12 cellular contexts compared by ENCODE assay signal in genomic region chr4:54660145-54660535, GRCh38. TPM values are rescaled to one million over a fixed set of nuclear protein-coding genes. Genes with fewer than 3 reads are reported as not detected.
DNase-seq lines count a peak whose midpoint lies in the region; ATAC-seq and TF ChIP-seq lines count a peak whose summit lies in the region.
"Had no signal": no experiment of that assay in that cellular context is flagged by ENCODE, and none has a peak within 500 bp of the region (broad histone marks: within the 10 kb centered on the region; RNA-seq: fewer than 3 reads in every experiment).

No MANE protein-coding gene starts in this region.

- no peak overlapping the region for H4K91ac ChIP-seq in mesenchymal stem cell (ENCODE audit: low read length)

- peaks cover 39% of the 10 kb centered on the region for H3K4me1 Mint-ChIP-seq in GM23338
- peaks cover 6% of the 10 kb centered on the region for H3K4me1 Mint-ChIP-seq in activated T-helper 1 cell treated with anti-CD3 and anti-CD28 coated beads, Interleukin-12 subunit alpha, Interleukin-12 subunit beta, Interleukin-2, Interleukin-4 antibody, amounts not matched to agents 30 ng/mL and 10 ng/mL and 1 ng/mL, durations not matched to agents 14 hours and 24 hours and 36 hours (ENCODE audit: low read depth)

- H3K4me2 ChIP-seq in GM23338 (peak overlapping the region; percentile 100), mesenchymal stem cell (ENCODE audit: low read length, poor library complexity, severe bottlenecking) (no peak overlapping the region)

- peaks cover 45% of the 10 kb centered on the region for H3K27me3 Mint-ChIP-seq in GM23338 (ENCODE audit: insufficient read depth, low read depth, poor library complexity)
- H3K27me3 Mint-ChIP-seq in activated T-helper 1 cell treated with anti-CD3 and anti-CD28 coated beads, Interleukin-12 subunit alpha, Interleukin-12 subunit beta, Interleukin-2, Interleukin-4 antibody, amounts not matched to agents 30 ng/mL and 10 ng/mL and 1 ng/mL, durations not matched to agents 14 hours and 24 hours and 36 hours (ENCODE audit: insufficient read depth) = peaks cover 67% of the 10 kb centered on the region

- no peak overlapping the region for H2AK5ac ChIP-seq in mesenchymal stem cell (ENCODE audit: low read length, severe bottlenecking)

- peaks cover 46% of the 10 kb centered on the region for H3K27me3 ChIP-seq in GM23338 (ENCODE audit: insufficient read depth)
- no peaks in the 10 kb centered on the region for H3K27me3 ChIP-seq in brain microvascular endothelial cell (replicated peaks)
- peaks cover 29 to 32% of the 10 kb centered on the region in 2 experiments for H3K27me3 ChIP-seq in mesenchymal stem cell (ENCODE audit: control insufficient read depth in 1 of 2, insufficient read depth in 1 of 2, low read length in 2 of 2)

- H2BK12ac ChIP-seq in mesenchymal stem cell (ENCODE audit: low read length in 2 of 2) = no peak overlapping the region

- intact Hi-C loops in activated T-helper 1 cell treated with anti-CD3 and anti-CD28 coated beads, Interleukin-12 subunit alpha, Interleukin-12 subunit beta, Interleukin-2, Interleukin-4 antibody, amounts not matched to agents 30 ng/mL and 10 ng/mL and 1 ng/mL, durations not matched to agents 14 hours and 24 hours and 36 hours (cut with micrococcal nuclease) = no loop called here

- in situ Hi-C loops in brain microvascular endothelial cell (cut with HindIII; ENCODE audit: low pct_ligation_motif_present, low sequenced_read_pairs) = no loop called here

- H3K23ac ChIP-seq in mesenchymal stem cell (ENCODE audit: low read length in 2 of 2) = no peak overlapping the region

- no peak overlapping the region for H3K27ac Mint-ChIP-seq in GM23338
- H3K27ac Mint-ChIP-seq in activated T-helper 1 cell treated with anti-CD3 and anti-CD28 coated beads, Interleukin-12 subunit alpha, Interleukin-12 subunit beta, Interleukin-2, Interleukin-4 antibody, amounts not matched to agents 30 ng/mL and 10 ng/mL and 1 ng/mL, durations not matched to agents 14 hours and 24 hours and 36 hours = no peak overlapping the region

- no peaks in the 10 kb centered on the region for H3K36me3 ChIP-seq in GM23338 (ENCODE audit: insufficient read depth)
- no peaks in the 10 kb centered on the region for H3K36me3 ChIP-seq in brain microvascular endothelial cell (replicated peaks)
- no peaks in the 10 kb centered on the region for H3K36me3 ChIP-seq in mesenchymal stem cell (ENCODE audit: control insufficient read depth in 1 of 2, insufficient read depth in 2 of 2, low read depth in 1 of 2, low read length in 2 of 2)
- H3K36me3 ChIP-seq: right lobe of liver had no signal

- H3K4me3 ChIP-seq in AG10803 (ENCODE audit: low read length) (0 out of 2 replicates have a peak overlapping the region, but pooled peaks have one; percentile 70), GM23338 (peak overlapping the region; percentile 96), brain microvascular endothelial cell (ENCODE audit: low read depth, low read length) (no peak overlapping the region), mesenchymal stem cell (ENCODE audit: insufficient read depth in 1 of 2, low read depth in 1 of 2, low read length in 2 of 2) (peak overlapping the region in 1 of 2 experiments; percentile 85)
- H3K4me3 ChIP-seq: right lobe of liver had no signal

- peaks cover 57% of the 10 kb centered on the region for H3K79me2 ChIP-seq in GM23338 (replicated peaks; ENCODE audit: insufficient read depth)

- H3K79me1 ChIP-seq in mesenchymal stem cell (replicated peaks; ENCODE audit: low read length, poor library complexity, severe bottlenecking) = no peaks in the 10 kb centered on the region

- H2AFZ ChIP-seq in GM23338 = no peak overlapping the region
- H2AFZ ChIP-seq in mesenchymal stem cell (ENCODE audit: low read depth, low read length) = no peak overlapping the region

- H3K9ac ChIP-seq in mesenchymal stem cell (ENCODE audit: low read length) = peak overlapping the region; percentile 11

- no peak overlapping the region for H2BK120ac ChIP-seq in mesenchymal stem cell (ENCODE audit: low read depth, low read length)

- H3K4ac ChIP-seq in mesenchymal stem cell (ENCODE audit: low read depth in 1 of 2, low read length in 2 of 2) = no peak overlapping the region

- no peak for TF ChIP-seq CTCF in AG10803 (conservative IDR thresholded peaks at IDR 0.05; ENCODE audit: low read length)
- no peak for TF ChIP-seq CTCF in GM23338 (conservative IDR thresholded peaks at IDR 0.05; ENCODE audit: low read depth in 2 of 2)
- TF ChIP-seq CTCF in brain microvascular endothelial cell (IDR thresholded peaks at IDR 0.05; ENCODE audit: low read depth, low read length, missing control alignments) = no peak

- H3K27ac ChIP-seq in GM23338 (ENCODE audit: low read depth) = no peak overlapping the region
- H3K27ac ChIP-seq in brain microvascular endothelial cell = peak overlapping the region; percentile 99
- H3K27ac ChIP-seq in mesenchymal stem cell (ENCODE audit: low read length, poor library complexity, severe bottlenecking) = no peak overlapping the region
- H3K27ac ChIP-seq: right lobe of liver had no signal

- DNase-seq in AG10803 (ENCODE audit: low read depth) (no peak), GM23338 (ENCODE audit: low spot score) (no peak), brain microvascular endothelial cell (no peak), mesenchymal stem cell (no peak), AG08395 (ENCODE audit: low spot score) (no peak)
- no peak for DNase-seq in activated T-helper 1 cell treated with anti-CD3 and anti-CD28 coated beads, Interleukin-12 subunit alpha, Interleukin-12 subunit beta, Interleukin-2, Interleukin-4 antibody, amounts not matched to agents 30 ng/mL and 10 ng/mL and 1 ng/mL, durations not matched to agents 14 hours and 24 hours and 36 hours (ENCODE audit: low spot score)
- DNase-seq: activated CD4-positive, alpha-beta T cell treated with anti-CD3 and anti-CD28 coated beads for 48 hours; activated naive CD4-positive, alpha-beta T cell treated with Interleukin-2 at 50 U/mL for 16 hours; GF-D8; right lobe of liver had no signal

- no peaks in the 10 kb centered on the region for H3K9me3 Mint-ChIP-seq in GM23338
- H3K9me3 Mint-ChIP-seq in activated T-helper 1 cell treated with anti-CD3 and anti-CD28 coated beads, Interleukin-12 subunit alpha, Interleukin-12 subunit beta, Interleukin-2, Interleukin-4 antibody, amounts not matched to agents 30 ng/mL and 10 ng/mL and 1 ng/mL, durations not matched to agents 14 hours and 24 hours and 36 hours = no peaks in the 10 kb centered on the region

- no peak overlapping the region for H3K18ac ChIP-seq in mesenchymal stem cell (ENCODE audit: low read depth in 1 of 2, low read length in 2 of 2)

- H4K20me1 ChIP-seq in GM23338 (replicated peaks; ENCODE audit: insufficient read depth) = peaks cover 37% of the 10 kb centered on the region

- no peak overlapping the region for H3K14ac ChIP-seq in mesenchymal stem cell (ENCODE audit: low read length in 2 of 2)

- H3K36me3 Mint-ChIP-seq in GM23338 (ENCODE audit: low read depth) = no peaks in the 10 kb centered on the region; the same call in 2 of the 3 replicates
- H3K36me3 Mint-ChIP-seq in activated T-helper 1 cell treated with anti-CD3 and anti-CD28 coated beads, Interleukin-12 subunit alpha, Interleukin-12 subunit beta, Interleukin-2, Interleukin-4 antibody, amounts not matched to agents 30 ng/mL and 10 ng/mL and 1 ng/mL, durations not matched to agents 14 hours and 24 hours and 36 hours (ENCODE audit: low read depth) = no peaks in the 10 kb centered on the region

- 0 out of 2 replicates have a peak, but pooled peaks cover 2% of the 10 kb centered on the region for H3F3A ChIP-seq in GM23338 (replicated peaks; ENCODE audit: low read depth)

- no peaks in the 10 kb centered on the region for H3K9me3 ChIP-seq in mesenchymal stem cell (ENCODE audit: control insufficient read depth, low read length)
- H3K9me3 ChIP-seq: right lobe of liver had no signal

- H3K4me3 Mint-ChIP-seq in GM23338 = peak overlapping the region; percentile 86
- H3K4me3 Mint-ChIP-seq in activated T-helper 1 cell treated with anti-CD3 and anti-CD28 coated beads, Interleukin-12 subunit alpha, Interleukin-12 subunit beta, Interleukin-2, Interleukin-4 antibody, amounts not matched to agents 30 ng/mL and 10 ng/mL and 1 ng/mL, durations not matched to agents 14 hours and 24 hours and 36 hours = no peak overlapping the region

- no peak overlapping the region for H2BK15ac ChIP-seq in mesenchymal stem cell (ENCODE audit: low read depth, poor library complexity, severe bottlenecking)

- 53% methylated on average over 4 of the region's 4 CpGs for WGBS in mesenchymal stem cell

- H3K4me1 ChIP-seq in GM23338 (ENCODE audit: insufficient read depth) = peaks cover 37% of the 10 kb centered on the region
- H3K4me1 ChIP-seq in mesenchymal stem cell (ENCODE audit: control insufficient read depth, insufficient read depth, low read depth, low read length) = peaks cover 31% of the 10 kb centered on the region

- no peak overlapping the region for H2BK5ac ChIP-seq in mesenchymal stem cell (ENCODE audit: low read depth, low read length, poor library complexity, severe bottlenecking)

- no peaks in the 10 kb centered on the region for H3K9me2 ChIP-seq in GM23338 (ENCODE audit: insufficient read depth)

- no peak for ATAC-seq in GM23338
- no peak for ATAC-seq in HG03342 (IDR thresholded peaks at IDR 0.05; ENCODE audit: unreplicated experiment)
- no peak for ATAC-seq in GM21390 (IDR thresholded peaks at IDR 0.05; ENCODE audit: unreplicated experiment)
- ATAC-seq: right lobe of liver had no signal

- no peak overlapping the region for H4K8ac ChIP-seq in mesenchymal stem cell (ENCODE audit: low read length)

TF ChIP-seq in GM23338, 12 proteins besides CTCF, POLR2A, EP300 and RAD21:
- TF ChIP-seq POLR2AphosphoS5 (IDR thresholded peaks at IDR 0.05; ENCODE audit: low read depth) (no peak), ZNF114 (CRISPR knock-in tag; IDR thresholded peaks at IDR 0.05) (no peak), ZNF331 (CRISPR knock-in tag; IDR thresholded peaks at IDR 0.05; ENCODE audit: low read depth) (no peak), EZH2phosphoT487 (IDR thresholded peaks at IDR 0.05; ENCODE audit: unreplicated experiment) (no peak)

RNA-seq across cellular contexts. Expression of gene KIT, which starts 2.4 kb away (rescaled TPM):
- total RNA-seq in GM23338 (2014; rRNA removed; shearing (Covaris generic)) = 26.8 and 28.4 TPM in 2 replicates
- 8.7 and 9.0 TPM in 2 replicates for polyA plus RNA-seq in GM23338 (2016; fragmentation: Nextera tagmentation; extraction: Ambion mirVana)
- 0.51 TPM for polyA plus RNA-seq in mesenchymal stem cell (2013, experiment 1 of 2)
- polyA plus RNA-seq in mesenchymal stem cell (2013, experiment 2 of 2) = 0.53 TPM
- 0.17 and 0.41 TPM in 2 replicates for total RNA-seq in activated T-helper 1 cell treated with anti-CD3 and anti-CD28 coated beads, Interleukin-12 subunit alpha, Interleukin-12 subunit beta, Interleukin-2, Interleukin-4 antibody, amounts not matched to agents 30 ng/mL and 10 ng/mL and 1 ng/mL, durations not matched to agents 14 hours and 24 hours and 36 hours

Comparison
In these comparisons a context has a peak if more than half of its experiments do, and no peak if none do; other contexts are left out.
1. RNA of gene KIT, which starts 2.4 kb away (total RNA-seq): 26.8 to 28.4 TPM in GM23338; 0.17 to 0.41 TPM in activated T-helper 1 cell treated with anti-CD3 and anti-CD28 coated beads, Interleukin-12 subunit alpha, Interleukin-12 subunit beta, Interleukin-2, Interleukin-4 antibody, amounts not matched to agents 30 ng/mL and 10 ng/mL and 1 ng/mL, durations not matched to agents 14 hours and 24 hours and 36 hours; every median in the first group is over 10 times any median in the second.